ENCODE assay signal across 18 cellular contexts in genomic region chr16:799948-800833, GRCh38. TPM values are rescaled to one million over a fixed set of nuclear protein-coding genes. Genes with fewer than 3 reads are reported as not detected.
A peak's percentile ranks its signal among the peaks of the same experiment; 100 is the strongest.
DNase-seq lines count a peak whose midpoint lies in the region; ATAC-seq and TF ChIP-seq lines count a peak whose summit lies in the region.
"Had no signal": no experiment of that assay in that cellular context is flagged by ENCODE, and none has a peak within 500 bp of the region (broad histone marks: within the 10 kb centered on the region; RNA-seq: fewer than 3 reads in every experiment).

TSS of gene GNG13 (minus strand) at chr16:800734. CDS start at chr16:799077, 1,657 bp downstream.

- peak within 1 kb of the TSS; percentile 30; the same call in 1 of the 2 replicates for H3K9ac ChIP-seq in HCT116 (ENCODE audit: low read length)

- peak within 1 kb of the TSS; percentile 77 for H3K4me2 ChIP-seq in HCT116 (ENCODE audit: low read length)

- ATAC-seq in HCT116: peak; percentile 41
- ATAC-seq in WTC11: peak; percentile 63
- ATAC-seq in HG03045 (IDR thresholded peaks at IDR 0.05; ENCODE audit: unreplicated experiment): no peak

- intact Hi-C loops in Caco-2 (cut with micrococcal nuclease; ENCODE audit: unreplicated experiment): no loop called here
- intact Hi-C loops in HCT116 (cut with micrococcal nuclease): no loop called here
- intact Hi-C loops in sigmoid colon (cut with DNase I): no loop called here

- H3K79me2 ChIP-seq in HCT116 (ENCODE audit: insufficient read depth, low read length): no peaks in the 10 kb centered on the region

- H3K4me3 ChIP-seq in Caco-2 (ENCODE audit: low read depth, low read length): peak within 1 kb of the TSS; percentile 26
- peak within 1 kb of the TSS; percentile 21 to 46 for H3K4me3 ChIP-seq in HCT116 (replicated peaks in 1 of 2; ENCODE audit: low read depth in 1 of 2, low read length in 2 of 2)
- no peak within 1 kb of the TSS for H3K4me3 ChIP-seq in sigmoid colon

- WGBS in sigmoid colon, 2 donors: 5 to 7% methylated on average over 57 of the region's 57 CpGs

- H4K20me1 ChIP-seq in HCT116 (ENCODE audit: insufficient read depth): no peaks in the 10 kb centered on the region

- CTCF ChIA-PET in Caco-2 (lab: Charles Lee) (interaction anchor here (0.6 kb wide), 3 partner anchors 32 to 76 kb away, joined by 3 to 12 read pairs (median 6); no protein-coding TSS in a partner anchor), HCT116 (lab: Charles Lee) (no interaction called here), WTC11 (lab: Charles Lee) (interaction anchor here (0.8 to 3.6 kb wide), 10 partner anchors 12 to 306 kb away, joined by 3 to 17 read pairs (median 4); partner anchors contain the start of genes CHTF18 and RPUSD1)

- no peaks in the 10 kb centered on the region for H3K27me3 ChIP-seq in Caco-2 (replicated peaks; ENCODE audit: control insufficient read depth, insufficient read depth, low read length)
- H3K27me3 ChIP-seq in HCT116 (ENCODE audit: insufficient read depth, low read length): no peaks in the 10 kb centered on the region
- H3K27me3 ChIP-seq in sigmoid colon: peaks cover 19 to 83% (median 57%) of the 10 kb centered on the region in 3 donors

- TF ChIP-seq POLR2A in HCT116 (IDR thresholded peaks at IDR 0.05; ENCODE audit: borderline replicate concordance, extremely low read depth, insufficient read depth, insufficient read length) (no peak), sigmoid colon (IDR thresholded peaks at IDR 0.05) (no peak)

- RAD21 ChIA-PET in HCT116 (lab: Charles Lee; ENCODE audit: low non-redundant PET in 1 of 2, low total read pairs in 2 of 2, uncharacterized antibody in 2 of 2, unreplicated experiment in 2 of 2): no interaction called here

- H3K9me3 ChIP-seq in Caco-2 (no peaks in the 10 kb centered on the region), HCT116 (ENCODE audit: control insufficient read depth in 1 of 2, insufficient read depth in 1 of 2, low read depth in 1 of 2, low read length in 2 of 2) (no peaks in the 10 kb centered on the region), sigmoid colon (peaks cover 0 to 3% (median 0%) of the 10 kb centered on the region in 4 donors)

- no peak within 1 kb of the TSS for H2AFZ ChIP-seq in HCT116 (ENCODE audit: low read depth, low read length, poor library complexity, severe bottlenecking)

- no peaks in the 10 kb centered on the region for H3K27me3 Mint-ChIP-seq in Caco-2 (ENCODE audit: insufficient read depth, unreplicated experiment)
- H3K27me3 Mint-ChIP-seq in WTC11 (ENCODE audit: low read depth): peaks cover 39% of the 10 kb centered on the region
- H3K27me3 Mint-ChIP-seq: activated naive CD8-positive, alpha-beta T cell had no signal

- TF ChIP-seq EP300 in sigmoid colon (IDR thresholded peaks at IDR 0.05): no peak

- H3K36me3 ChIP-seq in Caco-2 (ENCODE audit: control insufficient read depth, insufficient read depth, low read length): no peaks in the 10 kb centered on the region
- no peaks in the 10 kb centered on the region for H3K36me3 ChIP-seq in HCT116 (ENCODE audit: control insufficient read depth in 1 of 2, insufficient read depth in 2 of 2, low read length in 2 of 2)
- no peaks in the 10 kb centered on the region for H3K36me3 ChIP-seq in sigmoid colon

- TF ChIP-seq CTCF in Caco-2 (IDR thresholded peaks at IDR 0.05; ENCODE audit: insufficient read depth in 1 of 2, low read depth in 1 of 2, low read length in 1 of 2, severe bottlenecking in 1 of 2, unreplicated experiment in 1 of 2): no peak
- TF ChIP-seq CTCF in HCT116 (IDR thresholded peaks at IDR 0.05 in 2 of 3, conservative IDR thresholded peaks at IDR 0.05 in 1 of 3; ENCODE audit: borderline replicate concordance in 1 of 3, insufficient read depth in 1 of 3, low read depth in 2 of 3, low read length in 2 of 3): no peak
- no peak for TF ChIP-seq CTCF in WTC11 (IDR thresholded peaks at IDR 0.05)
- TF ChIP-seq CTCF in sigmoid colon (IDR thresholded peaks at IDR 0.05): no peak

- H3K9me2 ChIP-seq in HCT116 (ENCODE audit: insufficient read depth): no peaks in the 10 kb centered on the region

- DNase-seq in Caco-2: peak in 1 of 2 experiments; percentile 52
- DNase-seq in HCT116 (ENCODE audit: low read depth, low spot score): no peak
- peak; percentile 72 for DNase-seq in WTC11 (ENCODE audit: low spot score)
- peak; percentile 70 for DNase-seq in left kidney (ENCODE audit: low read depth, low spot score)
- DNase-seq in SIG-M5 (lab: John Stamatoyannopoulos, UW): no peak
- no peak for DNase-seq in glomerular visceral epithelial cell (ENCODE audit: extremely low spot score)
- no peak for DNase-seq in sigmoid colon
- DNase-seq: activated CD4-positive, CD25-positive, alpha-beta regulatory T cell treated with anti-CD3 and anti-CD28 coated beads, Interleukin-2, amount 50 U/mL, for 72 hours; activated CD8-positive, alpha-beta memory T cell treated with anti-CD3 and anti-CD28 coated beads, Interleukin-2, amount 50 U/mL, for 48 hours; caudate nucleus; CD4-positive, alpha-beta T cell; KG1; naive B cell; NCI-H2029 had no signal

- peaks cover 42% of the 10 kb centered on the region for H3K36me3 Mint-ChIP-seq in Caco-2 (ENCODE audit: insufficient read depth, unreplicated experiment)
- peaks cover 10% of the 10 kb centered on the region for H3K36me3 Mint-ChIP-seq in WTC11
- H3K36me3 Mint-ChIP-seq: activated naive CD8-positive, alpha-beta T cell had no signal

- POLR2A ChIA-PET in Caco-2 (lab: Charles Lee) (interaction anchor here (0.5 kb wide), 1 partner anchor 43 kb away, joined by 4 read pairs; no protein-coding TSS in a partner anchor), HCT116 (lab: Charles Lee) (no interaction called here), WTC11 (lab: Charles Lee) (interaction anchor here (1.0 to 2.8 kb wide), 4 partner anchors 11 to 84 kb away, joined by 3 to 12 read pairs (median 4); partner anchors contain the start of genes CHTF18 and RPUSD1)

- no peak for TF ChIP-seq RAD21 in HCT116 (IDR thresholded peaks at IDR 0.05; ENCODE audit: low read depth)

- H3K27ac ChIP-seq in HCT116 (ENCODE audit: low read depth, low read length) (no peak within 1 kb of the TSS; the same call in 1 of the 2 replicates), sigmoid colon (no peak within 1 kb of the TSS)

- H3K27ac Mint-ChIP-seq in Caco-2 (ENCODE audit: unreplicated experiment): no peak within 1 kb of the TSS
- H3K27ac Mint-ChIP-seq in WTC11: no peak within 1 kb of the TSS
- H3K27ac Mint-ChIP-seq: activated naive CD8-positive, alpha-beta T cell; CD4-positive, alpha-beta T cell; naive B cell had no signal

- H3K9me3 Mint-ChIP-seq in Caco-2 (ENCODE audit: unreplicated experiment) (no peaks in the 10 kb centered on the region), WTC11 (no peaks in the 10 kb centered on the region)
- H3K9me3 Mint-ChIP-seq: CD4-positive, alpha-beta T cell had no signal

- no TSS peak for BruUV-seq in Caco-2 (replicated peaks; lab: Mats Ljungman, UMichigan)
- BruUV-seq in HCT116 (replicated peaks; lab: Mats Ljungman, UMichigan): no TSS peak

- H3K4me1 ChIP-seq in Caco-2: peaks cover 9% of the 10 kb centered on the region
- peaks cover 17 to 39% of the 10 kb centered on the region in 2 experiments for H3K4me1 ChIP-seq in HCT116 (ENCODE audit: control insufficient read depth in 1 of 2, insufficient read depth in 2 of 2, low read length in 2 of 2)
- H3K4me1 ChIP-seq in sigmoid colon: no peaks in the 10 kb centered on the region

- H3K4me3 Mint-ChIP-seq in Caco-2 (ENCODE audit: unreplicated experiment) (no peak within 1 kb of the TSS), WTC11 (peak within 1 kb of the TSS; percentile 47)
- H3K4me3 Mint-ChIP-seq: activated naive CD8-positive, alpha-beta T cell; CD4-positive, alpha-beta T cell had no signal

- H3K4me1 Mint-ChIP-seq in Caco-2 (ENCODE audit: low read depth, unreplicated experiment) (no peaks in the 10 kb centered on the region), WTC11 (no peaks in the 10 kb centered on the region)
- H3K4me1 Mint-ChIP-seq: naive B cell had no signal

TF ChIP-seq in HCT116, 20 proteins besides CTCF, POLR2A, EP300 and RAD21 (continues in another document):
- TF ChIP-seq POLR2AphosphoS5 (IDR thresholded peaks at IDR 0.05; ENCODE audit: low read depth, low read length): no peak

TF ChIP-seq in WTC11, 78 proteins besides CTCF, POLR2A, EP300 and RAD21 (continues in another document):
- TF ChIP-seq SMAD3 (CRISPR knock-in tag; IDR thresholded peaks at IDR 0.05; ENCODE audit: borderline replicate concordance): no peak
- TF ChIP-seq ZNF138 (CRISPR knock-in tag; conservative IDR thresholded peaks at IDR 0.05): no peak
- TF ChIP-seq MYBL2 (CRISPR knock-in tag; IDR thresholded peaks at IDR 0.05): 0 out of 2 replicates have a peak, but pooled peaks have one; percentile 23
- no peak for TF ChIP-seq ZMAT4 (CRISPR knock-in tag; IDR thresholded peaks at IDR 0.05)
- TF ChIP-seq GTF2I (CRISPR knock-in tag; conservative IDR thresholded peaks at IDR 0.05): no peak
- 0 out of 2 replicates have a peak, but pooled peaks have one; percentile 10 for TF ChIP-seq IRF2 (CRISPR knock-in tag; IDR thresholded peaks at IDR 0.05; ENCODE audit: borderline replicate concordance, low read depth)
- TF ChIP-seq ZNF263 (CRISPR knock-in tag; IDR thresholded peaks at IDR 0.05; ENCODE audit: low read depth): no peak
- no peak for TF ChIP-seq SP1 (CRISPR knock-in tag; conservative IDR thresholded peaks at IDR 0.05)

RNA-seq across cellular contexts. Expression of gene GNG13, which starts in this region (rescaled TPM):
- total RNA-seq in Caco-2 (2022) (not detected in 2 replicates), HCT116 (2021; ENCODE audit: unreplicated experiment) (not detected), WTC11 (2021) (0.34 TPM in 1 of 3 replicates, not detected in the others), sigmoid colon (not detected)
- 0.85 and 1.7 TPM in 2 replicates for polyA plus RNA-seq in HCT116 (2012)
- 1 to 10 TPM in 1 of 3 donors, under 1 TPM in 2; 0.47 to 1.2 (median 0.92) TPM for polyA plus RNA-seq in sigmoid colon
- total RNA-seq: CD4-positive, alpha-beta T cell; frontal cortex; renal cortical epithelial cell had no signal

Comparison
In these comparisons a context has a peak if more than half of its experiments do, and no peak if none do; other contexts are left out.
1. Peak in DNase-seq and ATAC-seq in WTC11; RNA of the gene not detected or under 1 TPM.
2. H3K4me3 ChIP-seq: peak in Caco-2 (single experiment) and HCT116 (2 of 2); none in sigmoid colon (0 of 4).